Comparison of ENCODE assay signal across 10 cellular contexts in the genomic region with DNA sequence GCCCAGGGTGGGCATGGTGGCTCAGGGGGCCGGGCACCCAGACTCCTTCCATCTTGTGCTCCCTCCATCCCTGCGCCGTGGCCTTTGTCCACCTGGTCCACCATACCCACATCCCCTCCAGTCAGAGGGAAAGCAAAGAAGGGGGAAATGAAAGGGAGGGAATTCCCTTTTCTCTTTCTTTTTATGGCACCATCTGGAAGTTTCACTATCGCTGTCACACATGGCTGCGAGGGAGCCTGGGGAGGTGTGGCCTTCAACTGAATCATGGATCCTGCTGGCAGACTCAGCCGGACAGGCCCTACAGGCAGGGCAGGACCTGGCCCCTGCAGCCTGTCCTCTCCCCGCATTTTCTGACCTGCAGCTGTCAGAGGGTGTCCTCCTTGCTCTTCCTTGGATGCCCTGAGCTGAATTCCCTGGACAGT. TPM values are rescaled to one million over a fixed set of nuclear protein-coding genes. Genes with fewer than 3 reads are reported as not detected.
A peak's percentile ranks its signal among the peaks of the same experiment; 100 is the strongest.
DNase-seq lines count a peak whose midpoint lies in the region; ATAC-seq, FAIRE-seq and TF ChIP-seq lines count a peak whose summit lies in the region.
"Had no signal": no experiment of that assay in that cellular context is flagged by ENCODE, and none has a peak within 500 bp of the region (broad histone marks: within the 10 kb centered on the region; RNA-seq: fewer than 3 reads in every experiment).

No MANE protein-coding gene starts in this region.

- H3K4me3 ChIP-seq in astrocyte of the spinal cord (ENCODE audit: low read depth, low read length), result no peak overlapping the region
- H3K4me3 ChIP-seq in esophagus muscularis mucosa, result no peak overlapping the region

- FAIRE-seq in GM12891 (lab: Jason Lieb, UNC), result peak; percentile 52
- FAIRE-seq: colon had no signal

- peaks cover 5% of the 10 kb centered on the region for H3K27me3 Mint-ChIP-seq in nephron progenitor cell (ENCODE audit: low read depth, poor library complexity)

- H3K27ac ChIP-seq in esophagus muscularis mucosa (replicated peaks in 1 of 4), result no peak overlapping the region
- H3K27ac ChIP-seq: VCaP had no signal

- peaks cover 15% of the 10 kb centered on the region for H3K4me1 Mint-ChIP-seq in nephron progenitor cell

- no peak for TF ChIP-seq EP300 in esophagus muscularis mucosa (IDR thresholded peaks at IDR 0.05)

- no peaks in the 10 kb centered on the region for H3K9me3 ChIP-seq in esophagus muscularis mucosa

- DNase-seq in GM12891 (ENCODE audit: insufficient read length, low spot score), result no peak
- peak; percentile 13 for DNase-seq in astrocyte of the spinal cord (ENCODE audit: low read depth, low spot score)
- DNase-seq in nephron progenitor cell, result no peak
- DNase-seq in esophagus muscularis mucosa (ENCODE audit: extremely low spot score), result no peak

- peak overlapping the region; percentile 87 for H3K27ac Mint-ChIP-seq in nephron progenitor cell

- no peaks in the 10 kb centered on the region for H3K36me3 ChIP-seq in esophagus muscularis mucosa

- H3K36me3 Mint-ChIP-seq in nephron progenitor cell (ENCODE audit: low read depth), result no peaks in the 10 kb centered on the region

- no peaks in the 10 kb centered on the region for H3K9me3 Mint-ChIP-seq in nephron progenitor cell
- H3K9me3 Mint-ChIP-seq: nephron had no signal

- in situ Hi-C loops in astrocyte of the spinal cord (cut with HindIII; ENCODE audit: low sequenced_read_pairs), result no loop called here

- H3K27me3 ChIP-seq in esophagus muscularis mucosa, result no peaks in the 10 kb centered on the region

- no peak overlapping the region for H3K4me3 Mint-ChIP-seq in nephron progenitor cell
- H3K4me3 Mint-ChIP-seq: nephron had no signal

- no peak for TF ChIP-seq CTCF in astrocyte of the spinal cord (IDR thresholded peaks at IDR 0.05; ENCODE audit: low read depth, low read length)
- TF ChIP-seq CTCF in nephron progenitor cell (IDR thresholded peaks at IDR 0.05), result no peak
- TF ChIP-seq CTCF in esophagus muscularis mucosa (IDR thresholded peaks at IDR 0.05), result no peak

- no peak for TF ChIP-seq POLR2A in GM12891 (IDR thresholded peaks at IDR 0.05; ENCODE audit: low read depth, low read length)
- TF ChIP-seq POLR2A in esophagus muscularis mucosa (IDR thresholded peaks at IDR 0.05; ENCODE audit: low read depth), result no peak

- H3K4me1 ChIP-seq in esophagus muscularis mucosa, result peaks cover 4 to 9% (median 7%) of the 10 kb centered on the region in 4 donors

- ATAC-seq in HG03342 (IDR thresholded peaks at IDR 0.05; ENCODE audit: unreplicated experiment) (peak; percentile 62), GM18511 (IDR thresholded peaks at IDR 0.05; ENCODE audit: unreplicated experiment) (no peak), HG02938 (IDR thresholded peaks at IDR 0.05; ENCODE audit: unreplicated experiment) (no peak)

- WGBS in esophagus muscularis mucosa, result 61% methylated on average over 7 of the region's 7 CpGs

- intact Hi-C loops in esophagus muscularis mucosa (cut with DNase I), result no loop called here

TF ChIP-seq in GM12891, 5 proteins besides CTCF, POLR2A, EP300 and RAD21:
- no peak for TF ChIP-seq POLR2AphosphoS5 (IDR thresholded peaks at IDR 0.05; ENCODE audit: low read depth, low read length)
- peak; percentile 72 for TF ChIP-seq POU2F2 (IDR thresholded peaks at IDR 0.05; ENCODE audit: low read depth, low read length)
- no peak for TF ChIP-seq TAF1 (IDR thresholded peaks at IDR 0.05; ENCODE audit: low read depth, low read length)
- TF ChIP-seq PAX5 (IDR thresholded peaks at IDR 0.05; ENCODE audit: insufficient read depth, low read length, severe bottlenecking), result peak; percentile 67
- TF ChIP-seq SPI1 (IDR thresholded peaks at IDR 0.05; ENCODE audit: low read depth, low read length), result peak; percentile 95
TF ChIP-seq in GM12891: peak in this region for 3.

RNA-seq across cellular contexts. Expression of gene SLC12A3, which starts 6.2 kb away (rescaled TPM):
- 0.09 TPM for polyA plus RNA-seq in GM12891 (2012; ENCODE audit: low read depth, missing spikeins)
- total RNA-seq in esophagus muscularis mucosa, result not detected
